In genomic region chr11:18310800-18311340, GRCh38 we compare ENCODE assay signal across 2 cellular contexts.
TF ChIP-seq lines count a peak whose summit lies in the region.

No MANE protein-coding gene starts in this region.

TF ChIP-seq in liver, 16 proteins besides CTCF, POLR2A, EP300 and RAD21:
- TF ChIP-seq, protein P1, sequence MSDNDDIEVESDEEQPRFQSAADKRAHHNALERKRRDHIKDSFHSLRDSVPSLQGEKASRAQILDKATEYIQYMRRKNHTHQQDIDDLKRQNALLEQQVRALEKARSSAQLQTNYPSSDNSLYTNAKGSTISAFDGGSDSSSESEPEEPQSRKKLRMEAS (IDR thresholded peaks at IDR 0.05), result peak; percentile 32
- no peak for TF ChIP-seq EGR1 (IDR thresholded peaks at IDR 0.05; ENCODE audit: low read depth in 2 of 2)
- TF ChIP-seq TAF1 (conservative IDR thresholded peaks at IDR 0.05), result peak; percentile 73
- no peak for TF ChIP-seq FOXA1 (IDR thresholded peaks at IDR 0.05)
- TF ChIP-seq ZBTB33 (IDR thresholded peaks at IDR 0.05), result peak; percentile 56
- TF ChIP-seq JUND (IDR thresholded peaks at IDR 0.05), result peak; percentile 85 to 86
- peak; percentile 65 for TF ChIP-seq REST (IDR thresholded peaks at IDR 0.05)
- TF ChIP-seq FOXA2 (IDR thresholded peaks at IDR 0.05), result no peak
- TF ChIP-seq YY1 (IDR thresholded peaks at IDR 0.05), result peak; percentile 67
- peak; percentile 50 to 77 for TF ChIP-seq RXRA (IDR thresholded peaks at IDR 0.05)
- TF ChIP-seq HNF4G (IDR thresholded peaks at IDR 0.05), result peak; percentile 81
- peak; percentile 78 for TF ChIP-seq SP1 (IDR thresholded peaks at IDR 0.05)
- peak; percentile 96 to 98 for TF ChIP-seq HNF4A (conservative IDR thresholded peaks at IDR 0.05)
- TF ChIP-seq, protein P2, sequence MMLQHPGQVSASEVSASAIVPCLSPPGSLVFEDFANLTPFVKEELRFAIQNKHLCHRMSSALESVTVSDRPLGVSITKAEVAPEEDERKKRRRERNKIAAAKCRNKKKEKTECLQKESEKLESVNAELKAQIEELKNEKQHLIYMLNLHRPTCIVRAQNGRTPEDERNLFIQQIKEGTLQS (IDR thresholded peaks at IDR 0.05), result peak; percentile 88
- no peak for TF ChIP-seq NR2F2 (IDR thresholded peaks at IDR 0.05)
- peak in 1 of 2 donors; percentile 64 for TF ChIP-seq GABPA (IDR thresholded peaks at IDR 0.05 in 1 of 2, conservative IDR thresholded peaks at IDR 0.05 in 1 of 2)
TF ChIP-seq in liver: peak in this region for 12.

TF ChIP-seq in HepG2, 621 proteins besides CTCF, POLR2A, EP300 and RAD21:
- no peak for TF ChIP-seq ZNF776 (CRISPR knock-in tag; IDR thresholded peaks at IDR 0.05)
- TF ChIP-seq ZBTB20 (CRISPR knock-in tag; IDR thresholded peaks at IDR 0.05; ENCODE audit: borderline replicate concordance, low read depth), result no peak
- TF ChIP-seq PAX8 (CRISPR knock-in tag; IDR thresholded peaks at IDR 0.05; ENCODE audit: borderline replicate concordance), result no peak
- no peak for TF ChIP-seq ZNF670 (CRISPR knock-in tag; IDR thresholded peaks at IDR 0.05; ENCODE audit: borderline replicate concordance)
- TF ChIP-seq ARHGAP35 (CRISPR knock-in tag; IDR thresholded peaks at IDR 0.05; ENCODE audit: borderline replicate concordance), result no peak
- TF ChIP-seq ZBTB39 (CRISPR knock-in tag; IDR thresholded peaks at IDR 0.05), result no peak
- no peak for TF ChIP-seq ZNF180 (CRISPR knock-in tag; IDR thresholded peaks at IDR 0.05; ENCODE audit: borderline replicate concordance, low read depth)
- no peak for TF ChIP-seq PCBP1 (IDR thresholded peaks at IDR 0.05; ENCODE audit: borderline replicate concordance, low read depth, low read length)
- no peak for TF ChIP-seq WIZ (CRISPR knock-in tag; IDR thresholded peaks at IDR 0.05)
